Comparison of ENCODE assay signal across 23 cellular contexts in the genomic region with DNA sequence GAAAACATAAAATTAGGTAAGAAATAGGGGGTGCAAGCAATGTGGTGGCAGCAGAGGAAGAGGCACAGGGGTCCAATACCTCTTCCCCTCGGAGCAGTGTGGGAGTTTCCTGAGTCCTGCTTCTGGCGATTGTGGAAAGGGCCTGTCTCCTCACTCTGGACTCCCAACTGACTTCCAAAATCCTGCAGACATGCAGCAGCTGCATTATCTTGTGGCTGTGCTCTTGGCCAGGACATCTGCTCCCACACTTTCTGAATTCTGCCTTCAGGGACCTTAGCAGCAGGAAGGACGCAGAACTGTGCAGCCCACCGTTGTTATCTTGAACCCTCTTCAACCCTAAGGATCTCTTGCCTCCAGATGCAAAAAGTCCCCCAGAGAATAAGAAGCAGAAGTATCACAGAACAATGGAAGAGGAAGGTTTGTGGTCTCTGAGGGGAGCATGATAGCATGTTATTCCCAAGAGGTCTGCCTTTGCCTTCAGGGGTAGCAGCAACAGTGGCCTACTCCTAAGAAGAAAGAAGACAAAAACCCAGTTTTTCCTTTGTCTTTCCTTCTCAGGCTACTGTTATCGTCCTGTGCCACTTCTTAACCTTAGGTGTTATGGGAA.
"Had no signal": no experiment of that assay in that cellular context is flagged by ENCODE, and none has a peak within 500 bp of the region (broad histone marks: within the 10 kb centered on the region; RNA-seq: fewer than 3 reads in every experiment).

No MANE protein-coding gene starts in this region.

- H3K36me3 ChIP-seq: breast epithelium had no signal

- DNase-seq: activated CD4-positive, alpha-beta T cell treated with anti-CD3 and anti-CD28 coated beads for 36 hours; activated CD4-positive, alpha-beta T cell treated with anti-CD3 and anti-CD28 coated beads, Interleukin-2, amount 50 U/mL, for 48 hours; activated gamma-delta T cell treated with Interleukin-2 at 50 U/mL for 16 hours; adrenal gland; effector CD8-positive, alpha-beta T cell; hippocampal formation; islet precursor cell; mammary epithelial cell; naive B cell; psoas muscle; spleen; stimulated activated naive CD4-positive, alpha-beta T cell had no signal

- H3K9me3 ChIP-seq: adrenal gland, esophagus muscularis mucosa had no signal

- ATAC-seq: activated CD4-positive, alpha-beta T cell treated with anti-CD3 and anti-CD28 coated beads for 36 hours; activated naive CD4-positive, alpha-beta T cell treated with anti-CD3 and anti-CD28 coated beads, Interleukin-2, amount 50 U/mL, for 72 hours; sciatic nerve; WTC11 had no signal

- FAIRE-seq: astrocyte, endothelial cell of umbilical vein, TTC549, urothelium cell line had no signal

- H3K27ac ChIP-seq: adrenal gland, breast epithelium, esophagus muscularis mucosa, neural progenitor cell, psoas muscle, spleen, tibial nerve had no signal

- H3K4me3 ChIP-seq: adrenal gland, breast epithelium, esophagus muscularis mucosa, neural progenitor cell, psoas muscle, spleen, tibial nerve had no signal

- H3K27me3 ChIP-seq: adrenal gland, breast epithelium, esophagus muscularis mucosa, neural progenitor cell, spleen, tibial nerve had no signal

- H3K4me1 ChIP-seq: breast epithelium, neural progenitor cell, spleen, tibial nerve had no signal
